In the genomic region with DNA sequence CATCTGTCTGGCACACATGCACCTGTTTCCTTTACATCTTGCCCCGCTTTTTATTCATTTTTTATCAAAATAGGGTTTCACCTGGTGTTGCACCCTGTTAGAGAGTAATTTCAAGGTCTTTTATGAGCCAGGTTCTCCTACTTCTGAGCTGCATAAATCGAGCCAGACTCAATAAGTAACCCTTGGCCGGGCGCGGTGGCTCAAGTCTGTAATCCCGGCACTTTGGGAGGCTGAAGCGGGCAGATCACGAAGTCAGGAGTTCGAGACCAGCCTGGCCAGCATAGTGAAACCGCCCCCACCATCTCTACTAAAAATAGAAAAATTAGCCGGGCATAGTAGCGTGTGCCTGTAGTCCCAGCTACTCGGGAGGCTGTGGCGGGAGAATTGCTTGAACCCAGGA, we compare ENCODE assay signal across 8 cellular contexts. TPM values are rescaled to one million over a fixed set of nuclear protein-coding genes. Genes with fewer than 3 reads are reported as not detected.
A peak's percentile ranks its signal among the peaks of the same experiment; 100 is the strongest.
DNase-seq lines count a peak whose midpoint lies in the region; ATAC-seq, FAIRE-seq and TF ChIP-seq lines count a peak whose summit lies in the region.

No MANE protein-coding gene starts in this region.

- H3K9ac ChIP-seq in kidney (ENCODE audit: low read length in 2 of 2) (peak overlapping the region; percentile 89 to 96), stomach smooth muscle (ENCODE audit: low read length in 2 of 2) (peak overlapping the region; percentile 63 to 80)

- H3K27ac Mint-ChIP-seq in T-helper 1 cell treated with Interleukin-12 subunit alpha and Interleukin-12 subunit beta and Interleukin-4 antibody, amounts not matched to agents 30 μg/mL and 1 μg/mL, for 36 hours: peak overlapping the region; percentile 98
- H3K27ac Mint-ChIP-seq in activated naive CD8-positive, alpha-beta T cell treated with anti-CD3 and anti-CD28 coated beads, Interleukin-2, amount 50 U/mL, for 24 hours: peak overlapping the region; percentile 100

- peaks cover 0 to 2% of the 10 kb centered on the region in 2 donors for H3K4me1 ChIP-seq in kidney (ENCODE audit: control insufficient read depth in 1 of 2, insufficient read depth in 1 of 2, low read depth in 1 of 2, low read length in 2 of 2)
- peaks cover 8% of the 10 kb centered on the region for H3K4me1 ChIP-seq in stomach smooth muscle (ENCODE audit: control insufficient read depth, insufficient read depth, low read length)

- no peak for TF ChIP-seq CTCF in kidney (IDR thresholded peaks at IDR 0.05; ENCODE audit: borderline replicate concordance, extremely low read depth, insufficient read depth)

- no peak for ATAC-seq in activated naive CD8-positive, alpha-beta T cell treated with anti-CD3 and anti-CD28 coated beads, Interleukin-2, amount 50 U/mL, for 24 hours
- ATAC-seq in GM21528 (IDR thresholded peaks at IDR 0.05; ENCODE audit: low FRiP score, unreplicated experiment) (no peak), HG03378 (IDR thresholded peaks at IDR 0.05; ENCODE audit: unreplicated experiment) (no peak)

- no peaks in the 10 kb centered on the region for H3K27me3 ChIP-seq in stomach smooth muscle (ENCODE audit: control insufficient read depth in 1 of 2, insufficient read depth in 2 of 2, low read length in 2 of 2)

- peak overlapping the region; percentile 92 for H3K4me3 Mint-ChIP-seq in T-helper 1 cell treated with Interleukin-12 subunit alpha and Interleukin-12 subunit beta and Interleukin-4 antibody, amounts not matched to agents 30 μg/mL and 1 μg/mL, for 36 hours
- H3K4me3 Mint-ChIP-seq in activated naive CD8-positive, alpha-beta T cell treated with anti-CD3 and anti-CD28 coated beads, Interleukin-2, amount 50 U/mL, for 24 hours: peak overlapping the region; percentile 90

- H3K27me3 Mint-ChIP-seq in T-helper 1 cell treated with Interleukin-12 subunit alpha and Interleukin-12 subunit beta and Interleukin-4 antibody, amounts not matched to agents 30 μg/mL and 1 μg/mL, for 36 hours (ENCODE audit: low read depth): peaks cover 4% of the 10 kb centered on the region
- peaks cover 4% of the 10 kb centered on the region for H3K27me3 Mint-ChIP-seq in activated naive CD8-positive, alpha-beta T cell treated with anti-CD3 and anti-CD28 coated beads, Interleukin-2, amount 50 U/mL, for 24 hours

- peak overlapping the region; percentile 87 to 94 for H3K4me3 ChIP-seq in kidney (ENCODE audit: low read length in 2 of 2)
- peak overlapping the region; percentile 75 to 94 for H3K4me3 ChIP-seq in stomach smooth muscle (ENCODE audit: low read length in 2 of 2)

- no peak for FAIRE-seq in kidney (lab: Jason Lieb, UNC)

- H3K4me1 Mint-ChIP-seq in T-helper 1 cell treated with Interleukin-12 subunit alpha and Interleukin-12 subunit beta and Interleukin-4 antibody, amounts not matched to agents 30 μg/mL and 1 μg/mL, for 36 hours (ENCODE audit: low read depth): peaks cover 6% of the 10 kb centered on the region
- H3K4me1 Mint-ChIP-seq in activated naive CD8-positive, alpha-beta T cell treated with anti-CD3 and anti-CD28 coated beads, Interleukin-2, amount 50 U/mL, for 24 hours: peaks cover 14% of the 10 kb centered on the region

- peak overlapping the region in 1 of 2 donors; percentile 45 for H3K27ac ChIP-seq in kidney (ENCODE audit: low read depth in 2 of 2, low read length in 2 of 2)
- peak overlapping the region; percentile 97 for H3K27ac ChIP-seq in stomach smooth muscle (ENCODE audit: low read length)

- DNase-seq in T-helper 1 cell (no peak), kidney (no peak), NCI-H226 (no peak)
- DNase-seq in activated naive CD8-positive, alpha-beta T cell treated with anti-CD3 and anti-CD28 coated beads, Interleukin-2, amount 50 U/mL, for 24 hours: no peak

- H3K9me3 ChIP-seq in kidney (ENCODE audit: control insufficient read depth in 1 of 2, low read length in 2 of 2): no peaks in the 10 kb centered on the region
- H3K9me3 ChIP-seq in stomach smooth muscle (ENCODE audit: control insufficient read depth in 2 of 2, low read length in 2 of 2): no peaks in the 10 kb centered on the region

- intact Hi-C loops in kidney (cut with DNase I): no loop called here

- H3K36me3 Mint-ChIP-seq in T-helper 1 cell treated with Interleukin-12 subunit alpha and Interleukin-12 subunit beta and Interleukin-4 antibody, amounts not matched to agents 30 μg/mL and 1 μg/mL, for 36 hours (ENCODE audit: low read depth): peaks cover 3% of the 10 kb centered on the region
- peaks cover 3% of the 10 kb centered on the region for H3K36me3 Mint-ChIP-seq in activated naive CD8-positive, alpha-beta T cell treated with anti-CD3 and anti-CD28 coated beads, Interleukin-2, amount 50 U/mL, for 24 hours (ENCODE audit: low read depth)

- H3K36me3 ChIP-seq in kidney (ENCODE audit: control insufficient read depth in 1 of 2, insufficient read depth in 2 of 2, low read length in 2 of 2) (no peaks in the 10 kb centered on the region), stomach smooth muscle (ENCODE audit: control insufficient read depth in 2 of 2, insufficient read depth in 2 of 2, low read length in 2 of 2) (no peaks in the 10 kb centered on the region)

- no peaks in the 10 kb centered on the region for H3K9me3 Mint-ChIP-seq in T-helper 1 cell treated with Interleukin-12 subunit alpha and Interleukin-12 subunit beta and Interleukin-4 antibody, amounts not matched to agents 30 μg/mL and 1 μg/mL, for 36 hours
- H3K9me3 Mint-ChIP-seq in activated naive CD8-positive, alpha-beta T cell treated with anti-CD3 and anti-CD28 coated beads, Interleukin-2, amount 50 U/mL, for 24 hours: no peaks in the 10 kb centered on the region

RNA-seq across cellular contexts. Expression of a gene that starts 1.0 kb away (rescaled TPM):
- 14.4 TPM for total RNA-seq in kidney
- 14.1 TPM for polyA plus RNA-seq in kidney (ENCODE audit: insufficient read depth, low read depth, low replicate concordance)
